In genomic region chr11:20110908-20111669, GRCh38 we compare ENCODE assay signal across 8 cellular contexts. TPM values are rescaled to one million over a fixed set of nuclear protein-coding genes. Genes with fewer than 3 reads are reported as not detected.
DNase-seq lines count a peak whose midpoint lies in the region; ATAC-seq and TF ChIP-seq lines count a peak whose summit lies in the region.

No MANE protein-coding gene starts in this region.

- H3K4me3 Mint-ChIP-seq in activated CD4-positive, alpha-beta T cell treated with anti-CD3 and anti-CD28 coated beads for 36 hours = no peak overlapping the region
- H3K4me3 Mint-ChIP-seq in T-helper 17 cell = no peak overlapping the region
- no peak overlapping the region for H3K4me3 Mint-ChIP-seq in memory B cell

- CTCF ChIA-PET in activated CD4-positive, alpha-beta T cell treated with anti-CD3 and anti-CD28 coated beads for 36 hours (lab: Charles Lee) = interaction anchor here (0.6 to 4.4 kb wide), 7 partner anchors 17 to 1663 kb away, joined by 3 to 22 read pairs (median 3); no protein-coding TSS in a partner anchor
- CTCF ChIA-PET in HEK293T (lab: Yijun Ruan, JAX) = interaction anchor here (0.5 to 1.0 kb wide), 6 partner anchors 12 to 243 kb away, joined by 3 to 4 read pairs (median 3); no protein-coding TSS in a partner anchor

- H3K27me3 Mint-ChIP-seq in activated CD4-positive, alpha-beta T cell treated with anti-CD3 and anti-CD28 coated beads for 36 hours = peaks cover 8% of the 10 kb centered on the region
- H3K27me3 Mint-ChIP-seq in T-helper 17 cell (peaks cover 6% of the 10 kb centered on the region), memory B cell (peaks cover 7% of the 10 kb centered on the region)

- no peaks in the 10 kb centered on the region for H3K9me3 Mint-ChIP-seq in activated CD4-positive, alpha-beta T cell treated with anti-CD3 and anti-CD28 coated beads for 36 hours (ENCODE audit: low read depth)
- H3K9me3 Mint-ChIP-seq in memory B cell = no peaks in the 10 kb centered on the region

- no peak overlapping the region for H3K27ac Mint-ChIP-seq in activated CD4-positive, alpha-beta T cell treated with anti-CD3 and anti-CD28 coated beads for 36 hours
- H3K27ac Mint-ChIP-seq in T-helper 17 cell = no peak overlapping the region
- no peak overlapping the region for H3K27ac Mint-ChIP-seq in memory B cell

- ATAC-seq in activated CD4-positive, alpha-beta T cell treated with anti-CD3 and anti-CD28 coated beads for 36 hours = peak; percentile 77
- ATAC-seq in T-helper 17 cell (peak; percentile 85), memory B cell (ENCODE audit: low read depth) (peak; percentile 86)

- H3K36me3 Mint-ChIP-seq in activated CD4-positive, alpha-beta T cell treated with anti-CD3 and anti-CD28 coated beads for 36 hours (ENCODE audit: low read depth) = no peaks in the 10 kb centered on the region
- H3K36me3 Mint-ChIP-seq in T-helper 17 cell (ENCODE audit: low read depth) (no peaks in the 10 kb centered on the region), memory B cell (no peaks in the 10 kb centered on the region)

- intact Hi-C loops in activated CD4-positive, alpha-beta T cell treated with anti-CD3 and anti-CD28 coated beads for 36 hours (cut with DNase I, micrococcal nuclease) = loop anchor here (1.0 to 10.0 kb wide), 3 partner anchors 56 to 173 kb away; no protein-coding TSS in a partner anchor

- no peaks in the 10 kb centered on the region for H3K9me3 ChIP-seq in T-helper 17 cell (ENCODE audit: control insufficient read depth, low read length, poor library complexity, severe bottlenecking)

- peak; percentile 70 for DNase-seq in activated CD4-positive, alpha-beta T cell treated with anti-CD3 and anti-CD28 coated beads for 36 hours
- DNase-seq in activated CD4-positive, alpha-beta T cell treated with anti-CD3 and anti-CD28 coated beads for 1 hour = no peak
- DNase-seq in HEK293T (ENCODE audit: extremely low spot score) = peak; percentile 79
- DNase-seq in NCI-H1105 (lab: John Stamatoyannopoulos, UW) = peak; percentile 56
- DNase-seq in T-helper 17 cell = peak in 1 of 3 donors; percentile 10
- peak; percentile 53 for DNase-seq in cerebellar cortex (ENCODE audit: low spot score)
- DNase-seq in memory B cell (ENCODE audit: low spot score in 2 of 2) = peak; percentile 34 to 53
- DNase-seq in stimulated activated naive CD4-positive, alpha-beta T cell treated with Interleukin-2 at 50 U/mL for 16 hours (lab: John Stamatoyannopoulos, UW) = peak; percentile 15

- H3K4me1 Mint-ChIP-seq in activated CD4-positive, alpha-beta T cell treated with anti-CD3 and anti-CD28 coated beads for 36 hours = peaks cover 7% of the 10 kb centered on the region
- peaks cover 8% of the 10 kb centered on the region for H3K4me1 Mint-ChIP-seq in T-helper 17 cell
- H3K4me1 Mint-ChIP-seq in memory B cell = peaks cover 5% of the 10 kb centered on the region

- POLR2A ChIA-PET in activated CD4-positive, alpha-beta T cell treated with anti-CD3 and anti-CD28 coated beads for 36 hours (lab: Charles Lee) = no interaction called here
- POLR2A ChIA-PET in HEK293T (lab: Yijun Ruan, JAX) = no interaction called here

TF ChIP-seq in HEK293T, 16 proteins besides CTCF, POLR2A, EP300 and RAD21:
- TF ChIP-seq NFRKB (IDR thresholded peaks at IDR 0.05) (no peak), FOXK2 (IDR thresholded peaks at IDR 0.05) (no peak), BHLHE40 (IDR thresholded peaks at IDR 0.05; ENCODE audit: borderline replicate concordance) (no peak), ZNF384 (IDR thresholded peaks at IDR 0.05) (no peak), FOXM1 (IDR thresholded peaks at IDR 0.05; ENCODE audit: borderline replicate concordance) (no peak)

RNA-seq across cellular contexts. Expression of gene DBX1, which starts 49.2 kb away (rescaled TPM):
- not detected for total RNA-seq in activated CD4-positive, alpha-beta T cell treated with anti-CD3 and anti-CD28 coated beads for 36 hours
- not detected for total RNA-seq in T-helper 17 cell
